Comparison of ENCODE assay signal across 8 cellular contexts in genomic region chr16:1002399-1003161, GRCh38. TPM values are rescaled to one million over a fixed set of nuclear protein-coding genes. Genes with fewer than 3 reads are reported as not detected.
DNase-seq lines count a peak whose midpoint lies in the region; ATAC-seq and TF ChIP-seq lines count a peak whose summit lies in the region.

No MANE protein-coding gene starts in this region.

- no peaks in the 10 kb centered on the region for H3K27me3 Mint-ChIP-seq in activated naive CD8-positive, alpha-beta T cell treated with anti-CD3 and anti-CD28 coated beads for 36 hours
- peaks cover 20 to 23% of the 10 kb centered on the region in 2 donors for H3K27me3 Mint-ChIP-seq in stimulated activated naive B cell treated with anti-CD40 and anti-IgM and Interleukin-4, amounts not matched to agents 10 μg/mL and 1 μg/mL and 100 μg/mL, for 72 hours
- H3K27me3 Mint-ChIP-seq in progenitor cell of endocrine pancreas = peaks cover 15% of the 10 kb centered on the region

- no peaks in the 10 kb centered on the region for H3K36me3 Mint-ChIP-seq in activated naive CD8-positive, alpha-beta T cell treated with anti-CD3 and anti-CD28 coated beads for 36 hours
- H3K36me3 Mint-ChIP-seq in stimulated activated naive B cell treated with anti-CD40 and anti-IgM and Interleukin-4, amounts not matched to agents 10 μg/mL and 1 μg/mL and 100 μg/mL, for 72 hours = no peaks in the 10 kb centered on the region
- no peaks in the 10 kb centered on the region for H3K36me3 Mint-ChIP-seq in progenitor cell of endocrine pancreas (ENCODE audit: insufficient read depth)

- peak; percentile 33 to 58 for ATAC-seq in stimulated activated naive B cell treated with anti-CD40 and anti-IgM and Interleukin-4, amounts not matched to agents 10 μg/mL and 1 μg/mL and 100 μg/mL, for 72 hours (replicated peaks)
- ATAC-seq in HG02870 (IDR thresholded peaks at IDR 0.05; ENCODE audit: unreplicated experiment) = no peak

- H3K9me3 Mint-ChIP-seq in activated naive CD8-positive, alpha-beta T cell treated with anti-CD3 and anti-CD28 coated beads for 36 hours = no peaks in the 10 kb centered on the region
- no peaks in the 10 kb centered on the region for H3K9me3 Mint-ChIP-seq in stimulated activated naive B cell treated with anti-CD40 and anti-IgM and Interleukin-4, amounts not matched to agents 10 μg/mL and 1 μg/mL and 100 μg/mL, for 72 hours
- H3K9me3 Mint-ChIP-seq in progenitor cell of endocrine pancreas (ENCODE audit: low read depth) = no peaks in the 10 kb centered on the region

- no peak overlapping the region for H3K4me3 Mint-ChIP-seq in activated naive CD8-positive, alpha-beta T cell treated with anti-CD3 and anti-CD28 coated beads for 36 hours
- no peak overlapping the region for H3K4me3 Mint-ChIP-seq in stimulated activated naive B cell treated with anti-CD40 and anti-IgM and Interleukin-4, amounts not matched to agents 10 μg/mL and 1 μg/mL and 100 μg/mL, for 72 hours
- no peak overlapping the region for H3K4me3 Mint-ChIP-seq in progenitor cell of endocrine pancreas (ENCODE audit: low read depth)

- in situ Hi-C loops in SK-MEL-5 (cut with HindIII; ENCODE audit: low pct_unique_long_range_greater_than_20kb, low sequenced_read_pairs) = no loop called here

- no peak for TF ChIP-seq CTCF in progenitor cell of endocrine pancreas (IDR thresholded peaks at IDR 0.05; ENCODE audit: unreplicated experiment)

- peaks cover 44% of the 10 kb centered on the region for H3K4me1 Mint-ChIP-seq in activated naive CD8-positive, alpha-beta T cell treated with anti-CD3 and anti-CD28 coated beads for 36 hours
- peaks cover 0 to 4% of the 10 kb centered on the region in 2 donors for H3K4me1 Mint-ChIP-seq in stimulated activated naive B cell treated with anti-CD40 and anti-IgM and Interleukin-4, amounts not matched to agents 10 μg/mL and 1 μg/mL and 100 μg/mL, for 72 hours
- peaks cover under 1% of the 10 kb centered on the region for H3K4me1 Mint-ChIP-seq in progenitor cell of endocrine pancreas (ENCODE audit: low read depth)

- no peak overlapping the region for H3K27ac Mint-ChIP-seq in activated naive CD8-positive, alpha-beta T cell treated with anti-CD3 and anti-CD28 coated beads for 36 hours
- no peak overlapping the region for H3K27ac Mint-ChIP-seq in stimulated activated naive B cell treated with anti-CD40 and anti-IgM and Interleukin-4, amounts not matched to agents 10 μg/mL and 1 μg/mL and 100 μg/mL, for 72 hours
- no peak overlapping the region for H3K27ac Mint-ChIP-seq in progenitor cell of endocrine pancreas

- DNase-seq in ELF-1 (ENCODE audit: low read depth, low spot score) (peak; percentile 54), SK-MEL-5 (ENCODE audit: low read depth, low spot score) (peak; percentile 70), medulla oblongata (ENCODE audit: extremely low spot score) (peak; percentile 12), progenitor cell of endocrine pancreas (ENCODE audit: low spot score, unreplicated experiment) (no peak), DMS153 (lab: John Stamatoyannopoulos, UW) (no peak)
- peak; percentile 84 for DNase-seq in activated naive CD8-positive, alpha-beta T cell treated with anti-CD3 and anti-CD28 coated beads for 36 hours
- no peak for DNase-seq in stimulated activated naive B cell treated with anti-CD40 and anti-IgM and Interleukin-4, amounts not matched to agents 10 μg/mL and 1 μg/mL and 100 μg/mL, for 72 hours

RNA-seq across cellular contexts. Expression of gene SOX8, which starts 21.0 kb away (rescaled TPM):
- 14.8 and 16.7 TPM in 2 replicates for total RNA-seq in SK-MEL-5 (2014; rRNA removed; shearing (Covaris generic))
- polyA plus RNA-seq in SK-MEL-5 (2015; cell fraction: cytosol; rRNA removed) = 20.5 and 21.8 TPM in 2 replicates
- polyA plus RNA-seq in SK-MEL-5 (2015; cell fraction: nucleus; rRNA removed) = 50.7 and 76.4 TPM in 2 replicates
- total RNA-seq in activated naive CD8-positive, alpha-beta T cell treated with anti-CD3 and anti-CD28 coated beads for 36 hours = under 1 TPM; 0.42 to 0.58 TPM
- total RNA-seq in progenitor cell of endocrine pancreas = 6.7 and 7.1 TPM in 2 replicates

RNA-seq across cellular contexts. Expression of gene LMF1, which starts 31.8 kb away (rescaled TPM):
- 10.9 and 15.5 TPM in 2 replicates for total RNA-seq in SK-MEL-5 (2014; rRNA removed; shearing (Covaris generic))
- polyA plus RNA-seq in SK-MEL-5 (2015; cell fraction: cytosol; rRNA removed) = 39.2 and 42.3 TPM in 2 replicates
- 43.4 and 66.4 TPM in 2 replicates for polyA plus RNA-seq in SK-MEL-5 (2015; cell fraction: nucleus; rRNA removed)
- 1 to 10 TPM; 7.0 to 8.1 TPM for total RNA-seq in activated naive CD8-positive, alpha-beta T cell treated with anti-CD3 and anti-CD28 coated beads for 36 hours
- total RNA-seq in progenitor cell of endocrine pancreas = 26.2 and 28.2 TPM in 2 replicates

Comparison
In these comparisons a context has a peak if more than half of its experiments do, and no peak if none do; other contexts are left out.
1. DNase-seq: peak in ELF-1 (single experiment), SK-MEL-5 (single experiment), activated naive CD8-positive, alpha-beta T cell treated with anti-CD3 and anti-CD28 coated beads for 36 hours (single experiment) and medulla oblongata (single experiment); none in stimulated activated naive B cell treated with anti-CD40 and anti-IgM and Interleukin-4, amounts not matched to agents 10 μg/mL and 1 μg/mL and 100 μg/mL, for 72 hours (single experiment), progenitor cell of endocrine pancreas (single experiment) and DMS153 (single experiment).